In genomic region chr7:66454600-66455225, GRCh38 we compare ENCODE assay signal across 23 cellular contexts.
DNase-seq lines count a peak whose midpoint lies in the region; ATAC-seq, FAIRE-seq and TF ChIP-seq lines count a peak whose summit lies in the region.
"Had no signal": no experiment of that assay in that cellular context is flagged by ENCODE, and none has a peak within 500 bp of the region (broad histone marks: within the 10 kb centered on the region; RNA-seq: fewer than 3 reads in every experiment).

No MANE protein-coding gene starts in this region.

- H3K4me1 ChIP-seq in liver (ENCODE audit: control insufficient read depth in 4 of 4, insufficient read depth in 4 of 4, low read length in 3 of 4) (peaks cover 2 to 21% (median 8%) of the 10 kb centered on the region in 4 donors), HepG2 (ENCODE audit: insufficient read depth, low read length) (peaks cover 12% of the 10 kb centered on the region), osteoblast (ENCODE audit: insufficient read depth, low read length) (peaks cover 4% of the 10 kb centered on the region)
- H3K4me1 ChIP-seq: neural progenitor cell, SJSA1, upper lobe of left lung had no signal

- intact Hi-C loops in HepG2 (cut with micrococcal nuclease; ENCODE audit: unreplicated experiment) = no loop called here
- intact Hi-C loops in activated T-helper 2 cell treated with anti-CD3 and anti-CD28 coated beads, Interferon-gamma antibody, Interleukin-2, Interleukin-4, amounts not matched to agents 10 μg/mL and 5 μg/mL and 100 μg/mL, durations not matched to agents 14 hours and 24 hours and 36 hours (cut with micrococcal nuclease) = no loop called here

- H3K36me3 ChIP-seq in liver (ENCODE audit: control insufficient read depth in 4 of 4, insufficient read depth in 3 of 4, low read depth in 1 of 4, low read length in 3 of 4) = peaks cover 0 to 1% (median 0%) of the 10 kb centered on the region in 4 donors
- H3K36me3 ChIP-seq in HepG2 (replicated peaks in 1 of 2; ENCODE audit: control insufficient read depth in 1 of 2, insufficient read depth in 2 of 2, low read length in 2 of 2) = peaks cover 0 to 6% of the 10 kb centered on the region in 2 experiments; a peak in 1 of 5 replicates
- H3K36me3 ChIP-seq in osteoblast (ENCODE audit: insufficient read depth, low read length) = no peaks in the 10 kb centered on the region
- H3K36me3 ChIP-seq: neural progenitor cell, SJSA1, upper lobe of left lung, WERI-Rb-1 had no signal

- H3K36me3 Mint-ChIP-seq in activated T-helper 2 cell treated with anti-CD3 and anti-CD28 coated beads, Interferon-gamma antibody, Interleukin-2, Interleukin-4, amounts not matched to agents 10 μg/mL and 5 μg/mL and 100 μg/mL, durations not matched to agents 14 hours and 24 hours and 36 hours (ENCODE audit: low read depth) = peaks cover 7% of the 10 kb centered on the region

- H3K27ac ChIP-seq in liver (ENCODE audit: low read depth in 1 of 2, low read length in 2 of 2) (peak overlapping the region; percentile 37 to 46), HepG2 (ENCODE audit: extremely low read length, insufficient read depth, low read length) (no peak overlapping the region), osteoblast (ENCODE audit: low read depth, low read length) (no peak overlapping the region)
- H3K27ac ChIP-seq: dorsolateral prefrontal cortex, neural progenitor cell, SJSA1, upper lobe of left lung, WERI-Rb-1 had no signal

- no peak for TF ChIP-seq POLR2A in HepG2 (IDR thresholded peaks at IDR 0.05; ENCODE audit: insufficient read depth in 1 of 2, low read depth in 2 of 2, low read length in 2 of 2)

- WGBS in liver = 53% methylated on average over 5 of the region's 5 CpGs
- WGBS in HepG2 (ENCODE audit: low lambda C conversion rate) = 94% methylated on average over 5 of the region's 5 CpGs

- no TSS peak for BruUV-seq in HepG2 (replicated peaks; lab: Mats Ljungman, UMichigan)

- POLR2A ChIA-PET in HepG2 (lab: Yijun Ruan, JAX) = no interaction called here

- H2AFZ ChIP-seq in HepG2 (ENCODE audit: low read length) = no peak overlapping the region
- H2AFZ ChIP-seq in osteoblast (ENCODE audit: low read length) = no peak overlapping the region
- H2AFZ ChIP-seq: neural progenitor cell had no signal

- H3K9me3 ChIP-seq in liver (ENCODE audit: control insufficient read depth in 4 of 4, low read length in 3 of 4) (no peaks in the 10 kb centered on the region), HepG2 (ENCODE audit: low read length) (no peaks in the 10 kb centered on the region), osteoblast (ENCODE audit: low read depth, low read length) (no peaks in the 10 kb centered on the region)
- H3K9me3 ChIP-seq: SJSA1, upper lobe of left lung had no signal

- H3K4me3 Mint-ChIP-seq in activated T-helper 2 cell treated with anti-CD3 and anti-CD28 coated beads, Interferon-gamma antibody, Interleukin-2, Interleukin-4, amounts not matched to agents 10 μg/mL and 5 μg/mL and 100 μg/mL, durations not matched to agents 14 hours and 24 hours and 36 hours (ENCODE audit: low read depth) = no peak overlapping the region
- H3K4me3 Mint-ChIP-seq: neural progenitor cell had no signal

- in situ Hi-C loops in HepG2 (cut with HindIII; ENCODE audit: extremely low pct_ligation_motif_present, low pct_unique_long_range_greater_than_20kb) = no loop called here

- H3K4me1 Mint-ChIP-seq in activated T-helper 2 cell treated with anti-CD3 and anti-CD28 coated beads, Interferon-gamma antibody, Interleukin-2, Interleukin-4, amounts not matched to agents 10 μg/mL and 5 μg/mL and 100 μg/mL, durations not matched to agents 14 hours and 24 hours and 36 hours (ENCODE audit: low read depth) = peaks cover 12% of the 10 kb centered on the region
- H3K4me1 Mint-ChIP-seq: CD8-positive, alpha-beta memory T cell; neural progenitor cell had no signal

- TF ChIP-seq CTCF in liver (IDR thresholded peaks at IDR 0.05; ENCODE audit: low read depth, low read length, missing input control) (no peak), HepG2 (CRISPR knock-in tag; IDR thresholded peaks at IDR 0.05) (no peak), osteoblast (IDR thresholded peaks at IDR 0.05; ENCODE audit: extremely low read depth, low read depth, low read length) (no peak)

- H3K4me3 ChIP-seq in liver (ENCODE audit: low read depth in 1 of 3, low read length in 3 of 3) = no peak overlapping the region
- H3K4me3 ChIP-seq in HepG2 (replicated peaks in 1 of 3; ENCODE audit: insufficient read depth in 1 of 3, low read depth in 2 of 3, low read length in 3 of 3) = no peak overlapping the region
- no peak overlapping the region for H3K4me3 ChIP-seq in osteoblast (ENCODE audit: insufficient read depth, low read length)
- H3K4me3 ChIP-seq: dorsolateral prefrontal cortex, lung, neural progenitor cell, SJSA1, upper lobe of left lung had no signal

- H3K27me3 Mint-ChIP-seq in activated T-helper 2 cell treated with anti-CD3 and anti-CD28 coated beads, Interferon-gamma antibody, Interleukin-2, Interleukin-4, amounts not matched to agents 10 μg/mL and 5 μg/mL and 100 μg/mL, durations not matched to agents 14 hours and 24 hours and 36 hours (ENCODE audit: low read depth) = no peaks in the 10 kb centered on the region
- H3K27me3 Mint-ChIP-seq: CD8-positive, alpha-beta memory T cell; progenitor cell of endocrine pancreas had no signal

- H3K27me3 ChIP-seq in liver (ENCODE audit: control insufficient read depth in 4 of 4, insufficient read depth in 4 of 4, low read length in 3 of 4) (no peaks in the 10 kb centered on the region), HepG2 (ENCODE audit: control insufficient read depth in 1 of 2, insufficient read depth in 2 of 2, low read length in 2 of 2) (no peaks in the 10 kb centered on the region), osteoblast (ENCODE audit: insufficient read depth, low read length) (no peaks in the 10 kb centered on the region)
- H3K27me3 ChIP-seq: dorsolateral prefrontal cortex, neural progenitor cell, SJSA1, upper lobe of left lung had no signal

- no peaks in the 10 kb centered on the region for H3K79me2 ChIP-seq in HepG2 (ENCODE audit: insufficient read depth, low read length)
- no peaks in the 10 kb centered on the region for H3K79me2 ChIP-seq in osteoblast (ENCODE audit: insufficient read depth, low read length)

- H4K20me1 ChIP-seq in HepG2 (ENCODE audit: insufficient read depth, low read length) (no peaks in the 10 kb centered on the region), osteoblast (ENCODE audit: insufficient read depth, low read length) (no peaks in the 10 kb centered on the region)

- TF ChIP-seq RAD21 in liver (IDR thresholded peaks at IDR 0.05) = peak in 1 of 2 donors; percentile 42
- no peak for TF ChIP-seq RAD21 in HepG2 (CRISPR knock-in tag; IDR thresholded peaks at IDR 0.05)

- H3K9ac ChIP-seq in liver (ENCODE audit: low read depth in 1 of 2, low read length in 2 of 2) = no peak overlapping the region
- H3K9ac ChIP-seq in HepG2 (ENCODE audit: insufficient read depth, low read depth, low read length) = no peak overlapping the region
- H3K9ac ChIP-seq: neural progenitor cell had no signal

- DNase-seq in HepG2 (ENCODE audit: low spot score) (no peak), KG1 (lab: John Stamatoyannopoulos, UW) (peak; percentile 50), osteoblast (ENCODE audit: insufficient read length, low spot score, missing footprints) (no peak)
- no peak for DNase-seq in activated T-helper 2 cell treated with anti-CD3 and anti-CD28 coated beads, Interferon-gamma antibody, Interleukin-2, Interleukin-4, amounts not matched to agents 10 μg/mL and 5 μg/mL and 100 μg/mL, durations not matched to agents 14 hours and 24 hours and 36 hours (ENCODE audit: low spot score)
- no peak for DNase-seq in stimulated activated naive CD8-positive, alpha-beta T cell treated with anti-CD3 and anti-CD28 coated beads, Interleukin-15, Interleukin-2, amounts not matched to agents 100 U/mL and 50 U/mL, for 24 hours
- DNase-seq: activated CD8-positive, alpha-beta memory T cell treated with anti-CD3 and anti-CD28 coated beads for 24 hours; activated T-cell treated with anti-CD3 and anti-CD28 coated beads, Interleukin-2, amount 50 U/mL, for 1 hour; CD8-positive, alpha-beta memory T cell; DMS153; dorsolateral prefrontal cortex; NCI-H1694 treated with DMSO at 0.1 percent for 48 hours; NCI-H526 treated with DMSO at 0.1 percent for 48 hours; stimulated activated CD4-positive, alpha-beta T cell treated with anti-CD3 and anti-CD28 coated beads, Interleukin-15, amount 100 ng/mL, for 24 hours; upper lobe of left lung; WERI-Rb-1 had no signal

- no peak for ATAC-seq in HepG2
- ATAC-seq in stimulated activated naive CD8-positive, alpha-beta T cell treated with anti-CD3 and anti-CD28 coated beads, Interleukin-15, Interleukin-2, amounts not matched to agents 100 U/mL and 50 U/mL, for 24 hours = peak; percentile 45
- ATAC-seq in HG02884 (IDR thresholded peaks at IDR 0.05; ENCODE audit: unreplicated experiment) = no peak
- no peak for ATAC-seq in GM21423 (IDR thresholded peaks at IDR 0.05; ENCODE audit: unreplicated experiment)

- no peaks in the 10 kb centered on the region for H3K9me3 Mint-ChIP-seq in activated T-helper 2 cell treated with anti-CD3 and anti-CD28 coated beads, Interferon-gamma antibody, Interleukin-2, Interleukin-4, amounts not matched to agents 10 μg/mL and 5 μg/mL and 100 μg/mL, durations not matched to agents 14 hours and 24 hours and 36 hours
- H3K9me3 Mint-ChIP-seq: CD8-positive, alpha-beta memory T cell; neural progenitor cell had no signal

- CTCF ChIA-PET in HepG2 (lab: Yijun Ruan, JAX; ENCODE audit: low intra/inter-chr PET ratio, low total read pairs) = no interaction called here

- FAIRE-seq in HepG2 (lab: Jason Lieb, UNC) = no peak
- FAIRE-seq: keratinocyte had no signal

- peak overlapping the region; percentile 0 for H3K27ac Mint-ChIP-seq in activated T-helper 2 cell treated with anti-CD3 and anti-CD28 coated beads, Interferon-gamma antibody, Interleukin-2, Interleukin-4, amounts not matched to agents 10 μg/mL and 5 μg/mL and 100 μg/mL, durations not matched to agents 14 hours and 24 hours and 36 hours
- H3K27ac Mint-ChIP-seq: CD8-positive, alpha-beta memory T cell; neural progenitor cell; progenitor cell of endocrine pancreas had no signal

- TF ChIP-seq EP300 in HepG2 (IDR thresholded peaks at IDR 0.05; ENCODE audit: low read depth in 2 of 2, low read length in 2 of 2) (no peak), HepG2 (CRISPR knock-in tag; IDR thresholded peaks at IDR 0.05; ENCODE audit: borderline replicate concordance) (no peak)

- no peak overlapping the region for H3K4me2 ChIP-seq in HepG2 (ENCODE audit: low read depth, low read length)
- H3K4me2 ChIP-seq in osteoblast (ENCODE audit: insufficient read depth, low read length) = no peak overlapping the region
- H3K4me2 ChIP-seq: neural progenitor cell had no signal

TF ChIP-seq in liver, 16 proteins besides CTCF, POLR2A, EP300 and RAD21 (continues in another document):
- TF ChIP-seq YY1 (IDR thresholded peaks at IDR 0.05) = no peak
- TF ChIP-seq JUND (IDR thresholded peaks at IDR 0.05) = no peak
- peak; percentile 27 to 62 for TF ChIP-seq HNF4A (conservative IDR thresholded peaks at IDR 0.05)
- TF ChIP-seq FOXA1 (IDR thresholded peaks at IDR 0.05) = no peak

TF ChIP-seq in HepG2, 621 proteins besides CTCF, POLR2A, EP300 and RAD21:
- TF ChIP-seq RXRB (CRISPR knock-in tag; IDR thresholded peaks at IDR 0.05; ENCODE audit: borderline replicate concordance) = no peak

Comparison
In these comparisons a context has a peak if more than half of its experiments do, and no peak if none do; other contexts are left out.
1. H3K27ac ChIP-seq: peak in liver (2 of 2); none in HepG2 (single experiment) and osteoblast (single experiment).